In genomic region chr15:75143738-75144334, GRCh38 we compare ENCODE assay signal across 29 cellular contexts. TPM values are rescaled to one million over a fixed set of nuclear protein-coding genes. Genes with fewer than 3 reads are reported as not detected.
A peak's percentile ranks its signal among the peaks of the same experiment; 100 is the strongest.
DNase-seq lines count a peak whose midpoint lies in the region; ATAC-seq, FAIRE-seq and TF ChIP-seq lines count a peak whose summit lies in the region.
"Had no signal": no experiment of that assay in that cellular context is flagged by ENCODE, and none has a peak within 500 bp of the region (broad histone marks: within the 10 kb centered on the region; RNA-seq: fewer than 3 reads in every experiment).

No MANE protein-coding gene starts in this region.

- H3K4ac ChIP-seq in mesendoderm (ENCODE audit: low read depth, low read length) = no peak overlapping the region

- H3K27me3 Mint-ChIP-seq in CD8-positive, alpha-beta memory T cell = peaks cover 2 to 6% of the 10 kb centered on the region in 2 donors
- H3K27me3 Mint-ChIP-seq: memory B cell had no signal

- peak overlapping the region; percentile 60 to 75; a peak in 3 of 6 replicates for H3K27ac ChIP-seq in A549
- H3K27ac ChIP-seq in CD8-positive, alpha-beta memory T cell (ENCODE audit: low read depth, low read length) = no peak overlapping the region
- H3K27ac ChIP-seq in mesendoderm (ENCODE audit: low read depth, low read length) = no peak overlapping the region
- H3K27ac ChIP-seq: BLaER1 treated with 17β-estradiol and CSF1 and Interleukin-3, amounts not matched to agents 10 nM and 100 nM; breast epithelium; KMS-11; neural progenitor cell; right atrium auricular region; vagina; VCaP had no signal

- no peak overlapping the region for H3K9ac ChIP-seq in mesendoderm (ENCODE audit: low read length)
- H3K9ac ChIP-seq: BLaER1 treated with 17β-estradiol and CSF1 and Interleukin-3, amounts not matched to agents 10 nM and 100 nM; KMS-11; neural progenitor cell had no signal

- no peak overlapping the region for H3K23ac ChIP-seq in mesendoderm (ENCODE audit: low read length)

- H3K56ac ChIP-seq in mesendoderm (ENCODE audit: low read length) = no peak overlapping the region

- no peak overlapping the region for H2BK15ac ChIP-seq in mesendoderm (replicated peaks; ENCODE audit: low read depth)

- no peak for TF ChIP-seq RAD21 in A549 (conservative IDR thresholded peaks at IDR 0.05 in 1 of 2, IDR thresholded peaks at IDR 0.05 in 1 of 2)

- H3K27me3 ChIP-seq in CD8-positive, alpha-beta memory T cell (ENCODE audit: insufficient read depth, low read length, poor library complexity, severe bottlenecking) = no peaks in the 10 kb centered on the region
- no peaks in the 10 kb centered on the region for H3K27me3 ChIP-seq in mesendoderm (ENCODE audit: insufficient read depth, low read length, poor library complexity)
- H3K27me3 ChIP-seq: BLaER1 treated with 17β-estradiol and CSF1 and Interleukin-3, amounts not matched to agents 10 nM and 100 nM; breast epithelium; neural progenitor cell; right atrium auricular region; vagina had no signal

- no peak overlapping the region for H2AK5ac ChIP-seq in mesendoderm (ENCODE audit: low read length)

- POLR2A ChIA-PET in A549 (lab: Yijun Ruan, JAX) = interaction anchor here (0.6 to 1.8 kb wide), 2 partner anchors 24 to 58 kb away, joined by 3 to 14 read pairs; partner anchors contain the start of gene C15orf39
- POLR2A ChIA-PET in CD8-positive, alpha-beta memory T cell (lab: Charles Lee) = no interaction called here

- H3K27ac Mint-ChIP-seq in CD8-positive, alpha-beta memory T cell = no peak overlapping the region
- H3K27ac Mint-ChIP-seq: activated naive CD4-positive, alpha-beta T cell treated with anti-CD3 and anti-CD28 coated beads, Interleukin-2, amount 50 U/mL, for 72 hours; immature natural killer cell; memory B cell; neural progenitor cell; stimulated activated naive CD8-positive, alpha-beta T cell treated with anti-CD3 and anti-CD28 coated beads, Interleukin-15, Interleukin-2, amounts not matched to agents 100 ng/mL and 50 ng/mL, for 24 hours had no signal

- TF ChIP-seq CTCF in A549 (IDR thresholded peaks at IDR 0.05) = no peak

- H2BK120ac ChIP-seq in mesendoderm (ENCODE audit: low read depth, low read length) = no peak overlapping the region

- H3K4me1 Mint-ChIP-seq in CD8-positive, alpha-beta memory T cell = no peaks in the 10 kb centered on the region
- H3K4me1 Mint-ChIP-seq: immature natural killer cell, memory B cell had no signal

- peaks cover 3 to 21% (median 3%) of the 10 kb centered on the region in 3 donors for H3K36me3 Mint-ChIP-seq in CD8-positive, alpha-beta memory T cell

- no peak overlapping the region for H4K5ac ChIP-seq in mesendoderm (ENCODE audit: low read length)

- H3K4me3 ChIP-seq in A549 (no peak overlapping the region), mesendoderm (ENCODE audit: low read length) (no peak overlapping the region)
- H3K4me3 ChIP-seq in CD8-positive, alpha-beta memory T cell (ENCODE audit: low read length) = peak overlapping the region; percentile 4
- H3K4me3 ChIP-seq: neural progenitor cell, right atrium auricular region, smooth muscle cell, vagina had no signal

- no peak overlapping the region for H3K4me2 ChIP-seq in A549
- no peak overlapping the region for H3K4me2 ChIP-seq in mesendoderm (ENCODE audit: low read length)
- H3K4me2 ChIP-seq: BLaER1 treated with 17β-estradiol and CSF1 and Interleukin-3, amounts not matched to agents 10 nM and 100 nM; KMS-11; neural progenitor cell; smooth muscle cell had no signal

- 0 out of 3 replicates have a peak, but pooled peaks cover 3% of the 10 kb centered on the region for H3K9me3 ChIP-seq in A549
- peaks cover 21% of the 10 kb centered on the region for H3K9me3 ChIP-seq in CD8-positive, alpha-beta memory T cell (ENCODE audit: low read length)

- no peaks in the 10 kb centered on the region for H3K79me1 ChIP-seq in mesendoderm (ENCODE audit: low read length)

- H3K9me3 Mint-ChIP-seq in CD8-positive, alpha-beta memory T cell = peaks cover 4 to 47% (median 39%) of the 10 kb centered on the region in 5 donors

- no peaks in the 10 kb centered on the region for H3K36me3 ChIP-seq in CD8-positive, alpha-beta memory T cell (ENCODE audit: insufficient read depth, low read length)
- no peaks in the 10 kb centered on the region for H3K36me3 ChIP-seq in mesendoderm (ENCODE audit: control insufficient read depth, insufficient read depth, low read length)
- H3K36me3 ChIP-seq: breast epithelium, neural progenitor cell, right atrium auricular region, vagina had no signal

- no peaks in the 10 kb centered on the region for H3K79me2 ChIP-seq in mesendoderm (ENCODE audit: control insufficient read depth, insufficient read depth, low read length)

- CTCF ChIA-PET in A549 (lab: Yijun Ruan, JAX) = interaction anchor here (1.2 to 3.9 kb wide), 3 partner anchors 58 to 131 kb away, joined by 3 to 17 read pairs (median 5); partner anchors contain the start of gene C15orf39
- CTCF ChIA-PET in CD8-positive, alpha-beta memory T cell (lab: Charles Lee) = no interaction called here

- no peak overlapping the region for H3K18ac ChIP-seq in mesendoderm (ENCODE audit: low read length)

- H4K8ac ChIP-seq in mesendoderm (ENCODE audit: low read depth, low read length) = no peak overlapping the region

- TF ChIP-seq EP300 in A549 (IDR thresholded peaks at IDR 0.05) = no peak

- H3K4me1 ChIP-seq in A549 = peaks cover 23% of the 10 kb centered on the region
- H3K4me1 ChIP-seq in CD8-positive, alpha-beta memory T cell (ENCODE audit: insufficient read depth, low read length) = no peaks in the 10 kb centered on the region
- no peaks in the 10 kb centered on the region for H3K4me1 ChIP-seq in mesendoderm (ENCODE audit: control insufficient read depth, low read depth, low read length)
- H3K4me1 ChIP-seq: breast epithelium, neural progenitor cell, right atrium auricular region, vagina had no signal

- no peak for FAIRE-seq in A549 (lab: Jason Lieb, UNC)

- 90% methylated on average over 5 of the region's 5 CpGs for WGBS in A549 (ENCODE audit: missing lambda C conversion rate)
- WGBS in mesendoderm (ENCODE audit: extremely low coverage, insufficient coverage, low lambda C conversion rate) = no CpG with 5 or more reads among the region's 5 CpGs

- H2BK5ac ChIP-seq in mesendoderm (ENCODE audit: low read length) = no peak overlapping the region

- no peak for TF ChIP-seq POLR2A in A549 (IDR thresholded peaks at IDR 0.05; ENCODE audit: low read length)

- no peak for ATAC-seq in A549
- ATAC-seq: activated naive CD4-positive, alpha-beta T cell treated with anti-CD3 and anti-CD28 coated beads, Interleukin-2, amount 50 U/mL, for 72 hours; left lobe of liver had no signal

- no peak for DNase-seq in A549 (ENCODE audit: low read depth in 1 of 2, low spot score in 1 of 2)
- DNase-seq in CD8-positive, alpha-beta memory T cell = no peak
- peak; percentile 3 for DNase-seq in NCI-H69 (lab: John Stamatoyannopoulos, UW)
- DNase-seq in mesendoderm = peak; percentile 39
- DNase-seq in kidney glomerular epithelial cell (lab: John Stamatoyannopoulos, UW) = no peak
- no peak for DNase-seq in GOT3 (lab: John Stamatoyannopoulos, UW)
- DNase-seq in NCI-H446 (lab: John Stamatoyannopoulos, UW) = no peak
- DNase-seq: activated CD4-positive, alpha-beta T cell treated with anti-CD3 and anti-CD28 coated beads for 48 hours; anterior cingulate cortex; DMS79 treated with DMSO at 0.1 percent for 48 hours; GF-D8; immature natural killer cell; MM.1S; NCI-H2029; NCI-H510A; stimulated activated CD4-positive, alpha-beta T cell treated with anti-CD3 and anti-CD28 coated beads, Interleukin-1b, Interleukin-23, amount 100 ng/mL, for 48 hours; T1000 had no signal

- H3K4me3 Mint-ChIP-seq in CD8-positive, alpha-beta memory T cell = no peak overlapping the region
- H3K4me3 Mint-ChIP-seq: immature natural killer cell; memory B cell; neural progenitor cell; stimulated activated naive CD8-positive, alpha-beta T cell treated with anti-CD3 and anti-CD28 coated beads, Interleukin-15, Interleukin-2, amounts not matched to agents 100 ng/mL and 50 ng/mL, for 24 hours had no signal

TF ChIP-seq in A549, 52 proteins besides CTCF, POLR2A, EP300 and RAD21 (continues in another document):
- TF ChIP-seq EHMT2 (IDR thresholded peaks at IDR 0.05; ENCODE audit: low read depth) (no peak), KDM1A (IDR thresholded peaks at IDR 0.05; ENCODE audit: low read depth) (no peak), E2F6 (IDR thresholded peaks at IDR 0.05; ENCODE audit: borderline replicate concordance, low read depth) (no peak), HMGXB4 (CRISPR knock-in tag; IDR thresholded peaks at IDR 0.05; ENCODE audit: borderline replicate concordance) (no peak), NR3C1 (IDR thresholded peaks at IDR 0.05) (no peak), ZFP36 (IDR thresholded peaks at IDR 0.05; ENCODE audit: borderline replicate concordance, partially characterized antibody) (no peak), JUNB (IDR thresholded peaks at IDR 0.05) (no peak), BHLHE40 (IDR thresholded peaks at IDR 0.05; ENCODE audit: low read depth, low read length) (no peak), MYC (IDR thresholded peaks at IDR 0.05; ENCODE audit: borderline replicate concordance, low read length) (no peak)

RNA-seq across cellular contexts. Expression of gene C15orf39, which starts 57.8 kb away (rescaled TPM):
- polyA plus RNA-seq in A549 (2011; rRNA removed) (5.7 and 8.8 TPM in 2 replicates), A549 (2017; fragmentation: RNase III; extraction: RNeasy Plus Mini Kit Qiagen cat#74134 plus additional on column Dnase treatment) (14.7 to 16.7 TPM (median 15.1 TPM) in 3 replicates)
- 9.8 and 14.9 TPM in 2 replicates for polyA plus RNA-seq in A549 (2012; cell fraction: cytosol; rRNA removed)
- polyA plus RNA-seq in A549 (2012; cell fraction: nucleus; rRNA removed) = 23.5 and 28.0 TPM in 2 replicates
- polyA minus RNA-seq in A549 (2011; rRNA and poly(A)+ RNA removed) = 17.5 and 20.4 TPM in 2 replicates
- total RNA-seq in CD8-positive, alpha-beta memory T cell = 10 to 100 TPM; 29.8 to 32.0 TPM
- polyA plus RNA-seq in CD8-positive, alpha-beta memory T cell = 6.1 TPM
- polyA plus RNA-seq in mesendoderm (2013, experiment 1 of 2) = 8.7 TPM
- 9.6 TPM for polyA plus RNA-seq in mesendoderm (2013, experiment 2 of 2)

Comparison
In these comparisons a context has a peak if more than half of its experiments do, and no peak if none do; other contexts are left out.
1. DNase-seq: peak in NCI-H69 (single experiment) and mesendoderm (single experiment); none in A549 (0 of 2), CD8-positive, alpha-beta memory T cell (0 of 5), kidney glomerular epithelial cell (single experiment), GOT3 (single experiment) and NCI-H446 (0 of 2).
2. H3K27ac ChIP-seq: peak in A549 (2 of 2); none in CD8-positive, alpha-beta memory T cell (single experiment) and mesendoderm (single experiment).